ENCODE assay signal across 1 cellular context in the genomic region with DNA sequence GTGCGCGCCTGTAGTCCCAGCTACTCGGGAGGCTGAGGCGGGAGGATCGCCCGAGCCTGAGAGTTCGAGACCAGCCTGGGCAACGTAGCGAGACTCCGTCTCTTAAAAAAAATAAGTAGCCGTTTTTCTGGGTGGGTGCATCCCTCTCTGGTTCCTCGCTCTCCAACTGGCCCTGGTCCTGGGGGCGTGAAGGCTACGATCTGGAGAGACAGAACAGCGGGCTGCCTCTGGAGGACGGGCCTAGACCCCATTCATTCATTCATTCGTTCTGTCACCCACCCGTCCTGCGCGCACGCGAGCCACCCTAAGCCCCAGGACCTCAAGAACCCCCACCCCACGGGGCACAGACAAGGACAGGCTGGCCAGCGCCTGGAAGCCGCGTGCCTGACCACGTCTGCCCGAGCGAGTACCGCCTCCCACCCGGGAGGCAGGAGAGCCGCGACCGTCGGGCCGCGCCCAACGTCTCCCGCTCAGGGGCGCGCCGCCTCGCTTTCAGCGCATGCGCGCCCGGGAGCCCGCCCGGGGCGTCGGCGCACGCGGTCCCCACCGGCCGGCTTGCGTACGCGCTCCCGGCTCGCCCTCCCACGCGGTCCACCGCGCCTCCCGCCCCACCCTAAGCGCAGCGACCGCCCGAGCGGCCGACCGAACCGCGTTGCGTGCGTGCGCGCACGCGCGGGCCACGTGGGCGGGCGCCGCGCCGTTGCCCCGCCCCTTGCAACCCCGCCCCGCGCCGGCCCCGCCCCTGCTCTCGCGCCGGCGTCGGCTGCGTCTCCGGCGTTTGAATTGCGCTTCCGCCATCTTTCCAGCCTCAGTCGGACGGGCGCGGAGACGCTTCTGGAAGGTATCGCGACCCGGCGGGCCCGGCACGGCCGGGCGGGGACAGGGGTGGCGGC.
TF ChIP-seq lines count a peak whose summit lies in the region.

TSS of gene RAN (plus strand) at position 781 of the 893 bp plus-strand sequence. CDS start 528 bp downstream, outside the sequence.

TF ChIP-seq in HepG2, 621 proteins besides CTCF, POLR2A, EP300 and RAD21 (continued from another document and continues in another):
- TF ChIP-seq BORCS8-MEF2B (CRISPR knock-in tag; IDR thresholded peaks at IDR 0.05) (no peak), FOXM1 (CRISPR knock-in tag; IDR thresholded peaks at IDR 0.05) (peak; percentile 68; the same call in 1 of the 2 replicates), HNRNPLL (IDR thresholded peaks at IDR 0.05; ENCODE audit: low read depth, low read length, poor library complexity, severe bottlenecking) (peak; percentile 89), ZUFSP (CRISPR knock-in tag; IDR thresholded peaks at IDR 0.05; ENCODE audit: borderline replicate concordance) (no peak), ZZZ3 (CRISPR knock-in tag; IDR thresholded peaks at IDR 0.05; ENCODE audit: borderline replicate concordance) (no peak), ZNF558 (CRISPR knock-in tag; IDR thresholded peaks at IDR 0.05; ENCODE audit: borderline replicate concordance) (0 out of 2 replicates have a peak, but pooled peaks have one; percentile 1), ZBTB8A (CRISPR knock-in tag; IDR thresholded peaks at IDR 0.05; ENCODE audit: borderline replicate concordance, low read depth) (no peak), CENPT (CRISPR knock-in tag; IDR thresholded peaks at IDR 0.05; ENCODE audit: low read depth) (peak; percentile 68; the same call in 1 of the 2 replicates), ZNF160 (CRISPR knock-in tag; IDR thresholded peaks at IDR 0.05) (no peak; the same call in 1 of the 2 replicates), PPARG (CRISPR knock-in tag; conservative IDR thresholded peaks at IDR 0.05) (no peak), SATB2 (CRISPR knock-in tag; IDR thresholded peaks at IDR 0.05) (0 out of 2 replicates have a peak, but pooled peaks have one; percentile 64), KMT2A (CRISPR knock-in tag; IDR thresholded peaks at IDR 0.05) (no peak), ATF7 (IDR thresholded peaks at IDR 0.05) (no peak), ATF7 (CRISPR knock-in tag; IDR thresholded peaks at IDR 0.05) (no peak), ZNF430 (CRISPR knock-in tag; IDR thresholded peaks at IDR 0.05) (no peak; the same call in 1 of the 2 replicates), ZNF713 (CRISPR knock-in tag; IDR thresholded peaks at IDR 0.05) (no peak), RBM22 (optimal IDR thresholded peaks at IDR 0.05; ENCODE audit: low read length) (no peak), ZNF367 (CRISPR knock-in tag; IDR thresholded peaks at IDR 0.05; ENCODE audit: borderline replicate concordance) (peak; percentile 32; the same call in 1 of the 2 replicates), HMG20A (CRISPR knock-in tag; IDR thresholded peaks at IDR 0.05; ENCODE audit: borderline replicate concordance) (no peak), PHB2 (IDR thresholded peaks at IDR 0.05; ENCODE audit: partially characterized antibody) (no peak), ZSCAN31 (CRISPR knock-in tag; IDR thresholded peaks at IDR 0.05; ENCODE audit: low read depth) (no peak; the same call in 1 of the 2 replicates), ZKSCAN1 (IDR thresholded peaks at IDR 0.05; ENCODE audit: low read length) (no peak), ZSCAN12 (CRISPR knock-in tag; IDR thresholded peaks at IDR 0.05) (peak; percentile 54; the same call in 1 of the 2 replicates), ZNF496 (CRISPR knock-in tag; IDR thresholded peaks at IDR 0.05; ENCODE audit: insufficient replicate concordance) (no peak), GATA4 (IDR thresholded peaks at IDR 0.05; ENCODE audit: borderline replicate concordance, low read depth) (0 out of 2 replicates have a peak, but pooled peaks have one; percentile 29), SRF (IDR thresholded peaks at IDR 0.05; ENCODE audit: low read depth, low read length) (no peak), ZMYM3 (CRISPR knock-in tag; IDR thresholded peaks at IDR 0.05) (peak; percentile 79), SOX6 (IDR thresholded peaks at IDR 0.05) (no peak), SOX6 (CRISPR knock-in tag; IDR thresholded peaks at IDR 0.05) (no peak), ZNF841 (CRISPR knock-in tag; IDR thresholded peaks at IDR 0.05; ENCODE audit: borderline replicate concordance) (0 out of 2 replicates have a peak, but pooled peaks have one; percentile 71), GPN1 (CRISPR knock-in tag; IDR thresholded peaks at IDR 0.05; ENCODE audit: borderline replicate concordance) (no peak), TFDP2 (CRISPR knock-in tag; IDR thresholded peaks at IDR 0.05) (peak; percentile 80), ZNF747 (CRISPR knock-in tag; IDR thresholded peaks at IDR 0.05; ENCODE audit: borderline replicate concordance) (no peak; the same call in 1 of the 2 replicates), ZNF75D (CRISPR knock-in tag; IDR thresholded peaks at IDR 0.05; ENCODE audit: borderline replicate concordance) (no peak), MYNN (CRISPR knock-in tag; IDR thresholded peaks at IDR 0.05; ENCODE audit: low read depth) (no peak), PRDM10 (CRISPR knock-in tag; IDR thresholded peaks at IDR 0.05; ENCODE audit: low read depth) (no peak), EZH2 (conservative IDR thresholded peaks at IDR 0.05; ENCODE audit: low read depth, low read length) (no peak), SMC3 (IDR thresholded peaks at IDR 0.05; ENCODE audit: low read length) (no peak), ZNF275 (CRISPR knock-in tag; IDR thresholded peaks at IDR 0.05; ENCODE audit: borderline replicate concordance) (no peak), SALL1 (CRISPR knock-in tag; IDR thresholded peaks at IDR 0.05) (peak; percentile 81; the same call in 1 of the 2 replicates)
- TF ChIP-seq, protein P1, sequence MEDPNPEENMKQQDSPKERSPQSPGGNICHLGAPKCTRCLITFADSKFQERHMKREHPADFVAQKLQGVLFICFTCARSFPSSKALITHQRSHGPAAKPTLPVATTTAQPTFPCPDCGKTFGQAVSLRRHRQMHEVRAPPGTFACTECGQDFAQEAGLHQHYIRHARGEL (CRISPR knock-in tag; IDR thresholded peaks at IDR 0.05): no peak
- TF ChIP-seq, protein P2, sequence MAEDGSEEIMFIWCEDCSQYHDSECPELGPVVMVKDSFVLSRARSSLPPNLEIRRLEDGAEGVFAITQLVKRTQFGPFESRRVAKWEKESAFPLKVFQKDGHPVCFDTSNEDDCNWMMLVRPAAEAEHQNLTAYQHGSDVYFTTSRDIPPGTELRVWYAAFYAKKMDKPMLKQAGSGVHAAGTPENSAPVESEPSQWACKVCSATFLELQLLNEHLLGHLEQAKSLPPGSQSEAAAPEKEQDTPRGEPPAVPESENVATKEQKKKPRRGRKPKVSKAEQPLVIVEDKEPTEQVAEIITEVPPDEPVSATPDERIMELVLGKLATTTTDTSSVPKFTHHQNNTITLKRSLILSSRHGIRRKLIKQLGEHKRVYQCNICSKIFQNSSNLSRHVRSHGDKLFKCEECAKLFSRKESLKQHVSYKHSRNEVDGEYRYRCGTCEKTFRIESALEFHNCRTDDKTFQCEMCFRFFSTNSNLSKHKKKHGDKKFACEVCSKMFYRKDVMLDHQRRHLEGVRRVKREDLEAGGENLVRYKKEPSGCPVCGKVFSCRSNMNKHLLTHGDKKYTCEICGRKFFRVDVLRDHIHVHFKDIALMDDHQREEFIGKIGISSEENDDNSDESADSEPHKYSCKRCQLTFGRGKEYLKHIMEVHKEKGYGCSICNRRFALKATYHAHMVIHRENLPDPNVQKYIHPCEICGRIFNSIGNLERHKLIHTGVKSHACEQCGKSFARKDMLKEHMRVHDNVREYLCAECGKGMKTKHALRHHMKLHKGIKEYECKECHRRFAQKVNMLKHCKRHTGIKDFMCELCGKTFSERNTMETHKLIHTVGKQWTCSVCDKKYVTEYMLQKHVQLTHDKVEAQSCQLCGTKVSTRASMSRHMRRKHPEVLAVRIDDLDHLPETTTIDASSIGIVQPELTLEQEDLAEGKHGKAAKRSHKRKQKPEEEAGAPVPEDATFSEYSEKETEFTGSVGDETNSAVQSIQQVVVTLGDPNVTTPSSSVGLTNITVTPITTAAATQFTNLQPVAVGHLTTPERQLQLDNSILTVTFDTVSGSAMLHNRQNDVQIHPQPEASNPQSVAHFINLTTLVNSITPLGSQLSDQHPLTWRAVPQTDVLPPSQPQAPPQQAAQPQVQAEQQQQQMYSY (CRISPR knock-in tag; IDR thresholded peaks at IDR 0.05): 0 out of 2 replicates have a peak, but pooled peaks have one; percentile 23
- TF ChIP-seq, protein P3, sequence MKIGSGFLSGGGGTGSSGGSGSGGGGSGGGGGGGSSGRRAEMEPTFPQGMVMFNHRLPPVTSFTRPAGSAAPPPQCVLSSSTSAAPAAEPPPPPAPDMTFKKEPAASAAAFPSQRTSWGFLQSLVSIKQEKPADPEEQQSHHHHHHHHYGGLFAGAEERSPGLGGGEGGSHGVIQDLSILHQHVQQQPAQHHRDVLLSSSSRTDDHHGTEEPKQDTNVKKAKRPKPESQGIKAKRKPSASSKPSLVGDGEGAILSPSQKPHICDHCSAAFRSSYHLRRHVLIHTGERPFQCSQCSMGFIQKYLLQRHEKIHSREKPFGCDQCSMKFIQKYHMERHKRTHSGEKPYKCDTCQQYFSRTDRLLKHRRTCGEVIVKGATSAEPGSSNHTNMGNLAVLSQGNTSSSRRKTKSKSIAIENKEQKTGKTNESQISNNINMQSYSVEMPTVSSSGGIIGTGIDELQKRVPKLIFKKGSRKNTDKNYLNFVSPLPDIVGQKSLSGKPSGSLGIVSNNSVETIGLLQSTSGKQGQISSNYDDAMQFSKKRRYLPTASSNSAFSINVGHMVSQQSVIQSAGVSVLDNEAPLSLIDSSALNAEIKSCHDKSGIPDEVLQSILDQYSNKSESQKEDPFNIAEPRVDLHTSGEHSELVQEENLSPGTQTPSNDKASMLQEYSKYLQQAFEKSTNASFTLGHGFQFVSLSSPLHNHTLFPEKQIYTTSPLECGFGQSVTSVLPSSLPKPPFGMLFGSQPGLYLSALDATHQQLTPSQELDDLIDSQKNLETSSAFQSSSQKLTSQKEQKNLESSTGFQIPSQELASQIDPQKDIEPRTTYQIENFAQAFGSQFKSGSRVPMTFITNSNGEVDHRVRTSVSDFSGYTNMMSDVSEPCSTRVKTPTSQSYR (CRISPR knock-in tag; IDR thresholded peaks at IDR 0.05; ENCODE audit: borderline replicate concordance): no peak
- TF ChIP-seq, protein P4, sequence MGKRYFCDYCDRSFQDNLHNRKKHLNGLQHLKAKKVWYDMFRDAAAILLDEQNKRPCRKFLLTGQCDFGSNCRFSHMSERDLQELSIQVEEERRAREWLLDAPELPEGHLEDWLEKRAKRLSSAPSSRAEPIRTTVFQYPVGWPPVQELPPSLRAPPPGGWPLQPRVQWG (CRISPR knock-in tag; IDR thresholded peaks at IDR 0.05; ENCODE audit: borderline replicate concordance, low read depth): no peak
